In the genomic region with DNA sequence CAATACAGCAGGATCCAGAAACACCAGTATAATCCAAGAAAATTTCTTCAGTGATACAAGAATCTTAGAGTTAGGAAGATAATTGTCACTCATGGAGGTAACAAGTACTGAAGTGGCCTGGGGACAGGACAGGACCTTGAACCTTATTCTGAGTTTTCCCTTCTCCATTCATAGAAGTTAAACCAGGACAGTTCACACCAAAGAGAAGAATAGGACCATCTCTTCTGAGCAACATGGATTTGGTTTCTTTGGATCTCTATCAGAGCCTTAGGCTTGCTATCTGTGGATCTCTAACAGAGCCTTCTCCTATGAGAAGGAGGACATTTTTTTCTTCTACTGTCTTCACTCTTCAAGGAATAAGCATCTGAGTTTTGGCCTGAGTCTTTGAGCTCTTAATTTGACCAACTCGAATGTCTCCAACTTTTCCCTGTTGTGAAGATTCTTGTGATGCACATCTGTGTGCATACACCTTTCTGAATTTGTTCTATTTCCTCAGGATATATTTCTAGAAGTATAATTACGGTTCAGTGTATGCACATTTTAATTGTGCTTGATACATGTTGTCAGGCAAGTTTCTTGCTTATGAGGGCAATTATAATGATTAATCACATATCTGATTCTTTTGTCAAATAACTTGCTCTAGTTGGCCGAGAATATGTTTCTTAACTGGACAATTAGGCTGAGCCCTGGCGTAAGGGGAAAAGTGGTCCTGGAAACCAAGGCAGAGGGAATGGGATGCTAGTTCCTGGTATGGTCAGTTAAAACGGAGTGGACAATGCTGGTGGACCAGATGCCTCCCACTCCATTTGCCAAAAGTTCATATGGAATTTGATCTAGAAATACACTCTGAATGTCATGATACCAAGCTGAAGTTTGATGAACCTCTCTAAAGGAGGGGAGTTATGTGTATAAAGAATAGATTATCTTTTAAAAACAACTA, we compare ENCODE assay signal across 1 cellular context.
TF ChIP-seq lines count a peak whose summit lies in the region.

No MANE protein-coding gene starts in this region.

TF ChIP-seq in A549, 52 proteins besides CTCF, POLR2A, EP300 and RAD21 (continued from another document):
- TF ChIP-seq, protein P1, sequence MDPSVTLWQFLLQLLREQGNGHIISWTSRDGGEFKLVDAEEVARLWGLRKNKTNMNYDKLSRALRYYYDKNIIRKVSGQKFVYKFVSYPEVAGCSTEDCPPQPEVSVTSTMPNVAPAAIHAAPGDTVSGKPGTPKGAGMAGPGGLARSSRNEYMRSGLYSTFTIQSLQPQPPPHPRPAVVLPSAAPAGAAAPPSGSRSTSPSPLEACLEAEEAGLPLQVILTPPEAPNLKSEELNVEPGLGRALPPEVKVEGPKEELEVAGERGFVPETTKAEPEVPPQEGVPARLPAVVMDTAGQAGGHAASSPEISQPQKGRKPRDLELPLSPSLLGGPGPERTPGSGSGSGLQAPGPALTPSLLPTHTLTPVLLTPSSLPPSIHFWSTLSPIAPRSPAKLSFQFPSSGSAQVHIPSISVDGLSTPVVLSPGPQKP (IDR thresholded peaks at IDR 0.05; ENCODE audit: low read depth, low read length), result no peak
- TF ChIP-seq, protein P2, sequence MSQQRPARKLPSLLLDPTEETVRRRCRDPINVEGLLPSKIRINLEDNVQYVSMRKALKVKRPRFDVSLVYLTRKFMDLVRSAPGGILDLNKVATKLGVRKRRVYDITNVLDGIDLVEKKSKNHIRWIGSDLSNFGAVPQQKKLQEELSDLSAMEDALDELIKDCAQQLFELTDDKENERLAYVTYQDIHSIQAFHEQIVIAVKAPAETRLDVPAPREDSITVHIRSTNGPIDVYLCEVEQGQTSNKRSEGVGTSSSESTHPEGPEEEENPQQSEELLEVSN (IDR thresholded peaks at IDR 0.05; ENCODE audit: borderline replicate concordance, low read depth), result no peak
- no peak for TF ChIP-seq ZSCAN20 (CRISPR knock-in tag; IDR thresholded peaks at IDR 0.05)
- no peak for TF ChIP-seq HOXB13 (CRISPR knock-in tag; IDR thresholded peaks at IDR 0.05; ENCODE audit: low read depth)
- no peak for TF ChIP-seq FOXS1 (CRISPR knock-in tag; IDR thresholded peaks at IDR 0.05)
- no peak for TF ChIP-seq CHD4 (IDR thresholded peaks at IDR 0.05; ENCODE audit: borderline replicate concordance)
